Comparison of ENCODE assay signal across 11 cellular contexts in genomic region chr1:2247760-2248126, GRCh38. TPM values are rescaled to one million over a fixed set of nuclear protein-coding genes. Genes with fewer than 3 reads are reported as not detected.
DNase-seq lines count a peak whose midpoint lies in the region; ATAC-seq and TF ChIP-seq lines count a peak whose summit lies in the region.
"Had no signal": no experiment of that assay in that cellular context is flagged by ENCODE, and none has a peak within 500 bp of the region (broad histone marks: within the 10 kb centered on the region; RNA-seq: fewer than 3 reads in every experiment).

No MANE protein-coding gene starts in this region.

- H2AK5ac ChIP-seq in IMR-90 (ENCODE audit: low read depth, low read length) (peak overlapping the region; percentile 37), mesenchymal stem cell (ENCODE audit: low read length, severe bottlenecking) (no peak overlapping the region)

- no TSS peak for BruUV-seq in IMR-90 (replicated peaks; lab: Mats Ljungman, UMichigan)

- H3K56ac ChIP-seq in IMR-90 (ENCODE audit: extremely low read depth, insufficient read depth, low read length): no peak overlapping the region

- no peaks in the 10 kb centered on the region for H3K27me3 ChIP-seq in IMR-90 (ENCODE audit: control insufficient read depth, insufficient read depth, low read length)
- H3K27me3 ChIP-seq in mesenchymal stem cell (ENCODE audit: control insufficient read depth in 1 of 2, insufficient read depth in 1 of 2, low read length in 2 of 2): no peaks in the 10 kb centered on the region
- no peaks in the 10 kb centered on the region for H3K27me3 ChIP-seq in thyroid gland
- H3K27me3 ChIP-seq in Karpas-422 (ENCODE audit: low read length): no peaks in the 10 kb centered on the region

- no peak overlapping the region for H2BK5ac ChIP-seq in IMR-90 (ENCODE audit: low read depth, low read length, poor library complexity, severe bottlenecking)
- H2BK5ac ChIP-seq in mesenchymal stem cell (ENCODE audit: low read depth, low read length, poor library complexity, severe bottlenecking): no peak overlapping the region

- H3K4me3 ChIP-seq in IMR-90 (ENCODE audit: insufficient read depth, low read depth, low read length) (no peak overlapping the region), coronary artery (peak overlapping the region; percentile 35), mesenchymal stem cell (ENCODE audit: insufficient read depth in 1 of 2, low read depth in 1 of 2, low read length in 2 of 2) (no peak overlapping the region), thyroid gland (replicated peaks in 1 of 3) (no peak overlapping the region), Karpas-422 (ENCODE audit: low read length) (no peak overlapping the region)

- H3K27ac ChIP-seq in IMR-90 (ENCODE audit: insufficient read depth, low read length) (no peak overlapping the region), coronary artery (peak overlapping the region in 1 of 2 donors; percentile 35), mesenchymal stem cell (ENCODE audit: low read length, poor library complexity, severe bottlenecking) (no peak overlapping the region), thyroid gland (peak overlapping the region in 2 of 3 donors; percentile 57 to 62), Karpas-422 (ENCODE audit: low read length) (no peak overlapping the region)

- no peak overlapping the region for H4K5ac ChIP-seq in IMR-90 (ENCODE audit: low read depth, low read length)

- H4K8ac ChIP-seq in IMR-90 (ENCODE audit: low read depth in 2 of 2, low read length in 2 of 2): no peak overlapping the region
- H4K8ac ChIP-seq in mesenchymal stem cell (ENCODE audit: low read length): peak overlapping the region; percentile 41

- H3K79me1 ChIP-seq in IMR-90 (ENCODE audit: low read depth in 1 of 2, low read length in 2 of 2) (peaks cover 0 to 58% of the 10 kb centered on the region in 2 experiments; a peak in 2 of 4 replicates), mesenchymal stem cell (replicated peaks; ENCODE audit: low read length, poor library complexity, severe bottlenecking) (peaks cover 2% of the 10 kb centered on the region)

- H3K14ac ChIP-seq in IMR-90 (replicated peaks; ENCODE audit: low read depth, low read length) (no peak overlapping the region), mesenchymal stem cell (ENCODE audit: low read length in 2 of 2) (peak overlapping the region in 1 of 2 experiments; percentile 9)

- H2AFZ ChIP-seq in IMR-90 (replicated peaks; ENCODE audit: low read length, poor library complexity): no peak overlapping the region
- no peak overlapping the region for H2AFZ ChIP-seq in mesenchymal stem cell (ENCODE audit: low read depth, low read length)
- no peak overlapping the region for H2AFZ ChIP-seq in Karpas-422 (ENCODE audit: low read length)

- no peaks in the 10 kb centered on the region for H3K79me2 ChIP-seq in Karpas-422 (ENCODE audit: low read length)

- no peak overlapping the region for H2BK20ac ChIP-seq in IMR-90 (ENCODE audit: low read depth, low read length)

- H3K18ac ChIP-seq in IMR-90 (ENCODE audit: low read depth, low read length) (no peak overlapping the region), mesenchymal stem cell (ENCODE audit: low read depth in 1 of 2, low read length in 2 of 2) (peak overlapping the region in 1 of 2 experiments; percentile 41)

- in situ Hi-C loops in IMR-90 (cut with MboI; ENCODE audit: low sequenced_read_pairs): no loop called here

- CTCF ChIA-PET in IMR-90 (lab: Yijun Ruan, JAX): no interaction called here

- no peak overlapping the region for H3K4me2 ChIP-seq in IMR-90 (ENCODE audit: low read depth, low read length)
- H3K4me2 ChIP-seq in mesenchymal stem cell (ENCODE audit: low read length, poor library complexity, severe bottlenecking): no peak overlapping the region
- H3K4me2 ChIP-seq in Karpas-422 (ENCODE audit: low read depth, low read length, poor library complexity, severe bottlenecking): no peak overlapping the region

- H3K4ac ChIP-seq in IMR-90 (ENCODE audit: low read depth, low read length) (no peak overlapping the region), mesenchymal stem cell (ENCODE audit: low read depth in 1 of 2, low read length in 2 of 2) (no peak overlapping the region)

- TF ChIP-seq RAD21 in IMR-90 (IDR thresholded peaks at IDR 0.05; ENCODE audit: low read length): no peak

- H2BK120ac ChIP-seq in IMR-90 (ENCODE audit: low read depth, low read length) (no peak overlapping the region), mesenchymal stem cell (ENCODE audit: low read depth, low read length) (peak overlapping the region; percentile 24)

- no peaks in the 10 kb centered on the region for H3K9me2 ChIP-seq in Karpas-422 (replicated peaks; ENCODE audit: insufficient read depth, low read length)

- 0 out of 2 replicates have a peak overlapping the region, but pooled peaks have one; percentile 46 for H3K23ac ChIP-seq in IMR-90 (ENCODE audit: low read depth, low read length)
- H3K23ac ChIP-seq in mesenchymal stem cell (ENCODE audit: low read length in 2 of 2): no peak overlapping the region

- H2BK15ac ChIP-seq in IMR-90 (ENCODE audit: low read depth, low read length): no peak overlapping the region
- peak overlapping the region; percentile 34 for H2BK15ac ChIP-seq in mesenchymal stem cell (ENCODE audit: low read depth, poor library complexity, severe bottlenecking)

- H4K91ac ChIP-seq in IMR-90 (ENCODE audit: insufficient read depth, low read depth, low read length) (no peak overlapping the region), mesenchymal stem cell (ENCODE audit: low read length) (peak overlapping the region; percentile 65)

- H3K4me1 ChIP-seq in IMR-90 (ENCODE audit: control insufficient read depth, insufficient read depth, low read length) (peaks cover 31% of the 10 kb centered on the region), mesenchymal stem cell (ENCODE audit: control insufficient read depth, insufficient read depth, low read depth, low read length) (peaks cover 51% of the 10 kb centered on the region), thyroid gland (peaks cover 75 to 86% of the 10 kb centered on the region in 2 donors), Karpas-422 (ENCODE audit: low read length) (no peaks in the 10 kb centered on the region)

- POLR2A ChIA-PET in IMR-90 (lab: Charles Lee; ENCODE audit: unreplicated experiment): no interaction called here

- TF ChIP-seq POLR2A in IMR-90 (IDR thresholded peaks at IDR 0.05; ENCODE audit: low read depth, low read length): no peak
- TF ChIP-seq POLR2A in thyroid gland (IDR thresholded peaks at IDR 0.05): no peak

- DNase-seq in IMR-90 (no peak), coronary artery (ENCODE audit: low spot score) (no peak), mesenchymal stem cell (no peak), thyroid gland (peak in 1 of 2 donors; percentile 48), Karpas-422 (no peak), COLO829 (ENCODE audit: low spot score) (no peak)
- DNase-seq: activated CD4-positive, alpha-beta T cell treated with anti-CD3 and anti-CD28 coated beads for 48 hours; head of caudate nucleus; NCI-H2171 treated with DMSO at 0.1 percent for 48 hours; T-cell had no signal

- dilution Hi-C loops in IMR-90 (cut with HindIII; ENCODE audit: low sequenced_read_pairs, unreplicated experiment): no loop called here

- peaks cover 99% of the 10 kb centered on the region for H4K20me1 ChIP-seq in IMR-90 (ENCODE audit: insufficient read depth, low read length)
- peaks cover 19% of the 10 kb centered on the region; the same call in 1 of the 2 replicates for H4K20me1 ChIP-seq in Karpas-422 (ENCODE audit: insufficient read depth, low read depth, low read length)

- no peak overlapping the region for H3K9ac ChIP-seq in IMR-90 (ENCODE audit: low read depth, low read length)
- no peak overlapping the region for H3K9ac ChIP-seq in mesenchymal stem cell (ENCODE audit: low read length)
- H3K9ac ChIP-seq in Karpas-422 (ENCODE audit: low read length): no peak overlapping the region

- no peak for ATAC-seq in IMR-90 (ENCODE audit: low read depth)
- no peak for ATAC-seq in GM21619 (IDR thresholded peaks at IDR 0.05; ENCODE audit: unreplicated experiment)
- ATAC-seq: T-cell had no signal

- H3K9me3 ChIP-seq in IMR-90 (ENCODE audit: control insufficient read depth, insufficient read depth, low read length) (no peaks in the 10 kb centered on the region), mesenchymal stem cell (ENCODE audit: control insufficient read depth, low read length) (no peaks in the 10 kb centered on the region), thyroid gland (no peaks in the 10 kb centered on the region), Karpas-422 (ENCODE audit: low read length) (peaks cover 5% of the 10 kb centered on the region; the same call in 1 of the 2 replicates)

- H2BK12ac ChIP-seq in mesenchymal stem cell (ENCODE audit: low read length in 2 of 2): no peak overlapping the region

- no peak for TF ChIP-seq CTCF in IMR-90 (conservative IDR thresholded peaks at IDR 0.05; ENCODE audit: low read depth, low read length)
- no peak for TF ChIP-seq CTCF in coronary artery (IDR thresholded peaks at IDR 0.05)
- TF ChIP-seq CTCF in thyroid gland (IDR thresholded peaks at IDR 0.05): no peak

- WGBS in IMR-90 (ENCODE audit: extremely low coverage in 2 of 2, insufficient read length in 1 of 2), 2 experiments: 65% methylated on average over 11 of the region's 18 CpGs; no CpG with 5 or more reads in 1 of the 2 experiments
- WGBS in mesenchymal stem cell: 81% methylated on average over 17 of the region's 18 CpGs
- 58 to 66% methylated on average over 7 to 16 of the region's 18 CpGs for WGBS in thyroid gland, 2 donors

- H3K9me1 ChIP-seq in IMR-90 (ENCODE audit: insufficient read depth, low read length): peaks cover 42% of the 10 kb centered on the region

- H2AK9ac ChIP-seq in IMR-90 (replicated peaks; ENCODE audit: low read depth, low read length, poor library complexity): peak overlapping the region; percentile 35

- peaks cover 3% of the 10 kb centered on the region; the same call in 1 of the 2 replicates for H3K36me3 ChIP-seq in IMR-90 (ENCODE audit: control insufficient read depth, insufficient read depth, low read length)
- peaks cover 3 to 50% of the 10 kb centered on the region in 2 experiments for H3K36me3 ChIP-seq in mesenchymal stem cell (ENCODE audit: control insufficient read depth in 1 of 2, insufficient read depth in 2 of 2, low read depth in 1 of 2, low read length in 2 of 2)
- H3K36me3 ChIP-seq in thyroid gland: no peaks in the 10 kb centered on the region
- no peaks in the 10 kb centered on the region for H3K36me3 ChIP-seq in Karpas-422 (ENCODE audit: insufficient read depth, low read length)

- intact Hi-C loops in IMR-90 (cut with micrococcal nuclease) (no loop called here), thyroid gland (cut with DNase I) (no loop called here)

RNA-seq across cellular contexts. Expression of gene SKI, which starts 19.6 kb away (rescaled TPM):
- total RNA-seq in IMR-90 (2012; rRNA removed) (2.3 and 3.9 TPM in 2 replicates), thyroid gland (10 to 100 TPM; 31.4 to 59.6 (median 39.9) TPM)
- polyA plus RNA-seq in IMR-90 (2012; rRNA removed): 20.1 and 20.8 TPM in 2 replicates
- 13.7 and 20.7 TPM in 2 replicates for polyA plus RNA-seq in IMR-90 (2012; cell fraction: cytosol; rRNA removed)
- polyA plus RNA-seq in IMR-90 (2012; cell fraction: nucleus; rRNA removed; ENCODE audit: low replicate concordance): 42.1 and 52.9 TPM in 2 replicates
- polyA plus RNA-seq in mesenchymal stem cell (2013, experiment 1 of 2): 43.3 TPM
- 44.2 TPM for polyA plus RNA-seq in mesenchymal stem cell (2013, experiment 2 of 2)
- total RNA-seq in Karpas-422 (2014; rRNA removed; shearing (Covaris generic); ENCODE audit: low replicate concordance): 1.7 and 2.4 TPM in 2 replicates

RNA-seq across cellular contexts. Expression of gene FAAP20, which starts 53.2 kb away (rescaled TPM):
- total RNA-seq in IMR-90 (2012; rRNA removed): 6.5 and 7.5 TPM in 2 replicates
- 31.5 and 36.8 TPM in 2 replicates for polyA plus RNA-seq in IMR-90 (2012; rRNA removed)
- 58.8 and 75.0 TPM in 2 replicates for polyA plus RNA-seq in IMR-90 (2012; cell fraction: cytosol; rRNA removed)
- polyA plus RNA-seq in IMR-90 (2012; cell fraction: nucleus; rRNA removed; ENCODE audit: low replicate concordance): 59.9 and 123 TPM in 2 replicates
- 84.5 TPM for polyA plus RNA-seq in mesenchymal stem cell (2013, experiment 1 of 2)
- 86.1 TPM for polyA plus RNA-seq in mesenchymal stem cell (2013, experiment 2 of 2)
- total RNA-seq in thyroid gland: 10 to 100 TPM; 42.2 to 82.2 (median 50.2) TPM
- total RNA-seq in Karpas-422 (2014; rRNA removed; shearing (Covaris generic); ENCODE audit: low replicate concordance): 20.1 and 84.8 TPM in 2 replicates

Comparison
In these comparisons a context has a peak if more than half of its experiments do, and no peak if none do; other contexts are left out.
1. H3K27ac ChIP-seq: peak in thyroid gland (2 of 3); none in IMR-90 (single experiment), mesenchymal stem cell (single experiment) and Karpas-422 (single experiment).